In the genomic region with DNA sequence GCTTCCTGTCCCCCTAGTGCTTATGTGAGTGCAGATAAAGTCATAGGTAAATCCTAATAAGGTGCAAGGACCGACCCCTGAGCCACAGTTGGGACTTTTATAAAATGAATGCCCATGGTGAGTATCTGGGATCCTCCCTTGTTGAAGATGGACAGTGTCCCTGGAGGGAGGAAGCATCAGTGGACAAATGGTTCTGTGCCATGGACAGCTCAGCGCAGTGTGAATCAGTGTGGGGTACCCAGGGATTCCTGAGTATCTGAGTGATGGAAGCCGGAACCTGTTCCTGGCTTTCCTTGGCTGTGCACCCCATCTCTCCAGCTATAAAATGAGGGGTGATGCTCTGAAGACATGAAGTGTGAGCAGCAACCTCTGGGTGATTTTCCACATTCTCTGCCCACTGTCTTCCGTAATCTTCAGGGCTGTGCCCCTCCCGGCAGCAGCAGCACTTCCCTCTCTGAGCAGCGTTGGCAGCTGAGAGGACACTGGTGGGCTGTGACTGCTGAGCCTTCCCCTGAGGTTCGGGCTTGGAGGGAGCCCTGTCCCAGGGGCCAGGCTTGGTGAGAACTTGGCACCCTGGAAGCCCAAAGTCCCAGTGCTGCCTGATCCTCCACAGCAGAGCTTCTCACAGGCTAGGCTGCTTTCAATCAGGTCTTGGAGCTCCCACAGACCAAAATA, we compare ENCODE assay signal across 1 cellular context.
TF ChIP-seq lines count a peak whose summit lies in the region.

No MANE protein-coding gene starts in this region.

TF ChIP-seq in H1, 55 proteins besides CTCF, POLR2A, EP300 and RAD21:
- TF ChIP-seq ASH2L (IDR thresholded peaks at IDR 0.05; ENCODE audit: low read length), result no peak
- no peak for TF ChIP-seq RBBP5 (IDR thresholded peaks at IDR 0.05; ENCODE audit: borderline replicate concordance, low read depth, low read length)
- TF ChIP-seq BCL11A (IDR thresholded peaks at IDR 0.05; ENCODE audit: low read depth in 2 of 2, low read length in 2 of 2), result no peak
- TF ChIP-seq, protein P1, sequence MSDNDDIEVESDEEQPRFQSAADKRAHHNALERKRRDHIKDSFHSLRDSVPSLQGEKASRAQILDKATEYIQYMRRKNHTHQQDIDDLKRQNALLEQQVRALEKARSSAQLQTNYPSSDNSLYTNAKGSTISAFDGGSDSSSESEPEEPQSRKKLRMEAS (IDR thresholded peaks at IDR 0.05), result no peak
- no peak for TF ChIP-seq CREB1 (IDR thresholded peaks at IDR 0.05)
- TF ChIP-seq, protein P2, sequence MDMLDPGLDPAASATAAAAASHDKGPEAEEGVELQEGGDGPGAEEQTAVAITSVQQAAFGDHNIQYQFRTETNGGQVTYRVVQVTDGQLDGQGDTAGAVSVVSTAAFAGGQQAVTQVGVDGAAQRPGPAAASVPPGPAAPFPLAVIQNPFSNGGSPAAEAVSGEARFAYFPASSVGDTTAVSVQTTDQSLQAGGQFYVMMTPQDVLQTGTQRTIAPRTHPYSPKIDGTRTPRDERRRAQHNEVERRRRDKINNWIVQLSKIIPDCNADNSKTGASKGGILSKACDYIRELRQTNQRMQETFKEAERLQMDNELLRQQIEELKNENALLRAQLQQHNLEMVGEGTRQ (IDR thresholded peaks at IDR 0.05; ENCODE audit: low read length), result no peak
- TF ChIP-seq CBX5 (IDR thresholded peaks at IDR 0.05; ENCODE audit: low read depth, low read length), result no peak
- TF ChIP-seq, protein P3, sequence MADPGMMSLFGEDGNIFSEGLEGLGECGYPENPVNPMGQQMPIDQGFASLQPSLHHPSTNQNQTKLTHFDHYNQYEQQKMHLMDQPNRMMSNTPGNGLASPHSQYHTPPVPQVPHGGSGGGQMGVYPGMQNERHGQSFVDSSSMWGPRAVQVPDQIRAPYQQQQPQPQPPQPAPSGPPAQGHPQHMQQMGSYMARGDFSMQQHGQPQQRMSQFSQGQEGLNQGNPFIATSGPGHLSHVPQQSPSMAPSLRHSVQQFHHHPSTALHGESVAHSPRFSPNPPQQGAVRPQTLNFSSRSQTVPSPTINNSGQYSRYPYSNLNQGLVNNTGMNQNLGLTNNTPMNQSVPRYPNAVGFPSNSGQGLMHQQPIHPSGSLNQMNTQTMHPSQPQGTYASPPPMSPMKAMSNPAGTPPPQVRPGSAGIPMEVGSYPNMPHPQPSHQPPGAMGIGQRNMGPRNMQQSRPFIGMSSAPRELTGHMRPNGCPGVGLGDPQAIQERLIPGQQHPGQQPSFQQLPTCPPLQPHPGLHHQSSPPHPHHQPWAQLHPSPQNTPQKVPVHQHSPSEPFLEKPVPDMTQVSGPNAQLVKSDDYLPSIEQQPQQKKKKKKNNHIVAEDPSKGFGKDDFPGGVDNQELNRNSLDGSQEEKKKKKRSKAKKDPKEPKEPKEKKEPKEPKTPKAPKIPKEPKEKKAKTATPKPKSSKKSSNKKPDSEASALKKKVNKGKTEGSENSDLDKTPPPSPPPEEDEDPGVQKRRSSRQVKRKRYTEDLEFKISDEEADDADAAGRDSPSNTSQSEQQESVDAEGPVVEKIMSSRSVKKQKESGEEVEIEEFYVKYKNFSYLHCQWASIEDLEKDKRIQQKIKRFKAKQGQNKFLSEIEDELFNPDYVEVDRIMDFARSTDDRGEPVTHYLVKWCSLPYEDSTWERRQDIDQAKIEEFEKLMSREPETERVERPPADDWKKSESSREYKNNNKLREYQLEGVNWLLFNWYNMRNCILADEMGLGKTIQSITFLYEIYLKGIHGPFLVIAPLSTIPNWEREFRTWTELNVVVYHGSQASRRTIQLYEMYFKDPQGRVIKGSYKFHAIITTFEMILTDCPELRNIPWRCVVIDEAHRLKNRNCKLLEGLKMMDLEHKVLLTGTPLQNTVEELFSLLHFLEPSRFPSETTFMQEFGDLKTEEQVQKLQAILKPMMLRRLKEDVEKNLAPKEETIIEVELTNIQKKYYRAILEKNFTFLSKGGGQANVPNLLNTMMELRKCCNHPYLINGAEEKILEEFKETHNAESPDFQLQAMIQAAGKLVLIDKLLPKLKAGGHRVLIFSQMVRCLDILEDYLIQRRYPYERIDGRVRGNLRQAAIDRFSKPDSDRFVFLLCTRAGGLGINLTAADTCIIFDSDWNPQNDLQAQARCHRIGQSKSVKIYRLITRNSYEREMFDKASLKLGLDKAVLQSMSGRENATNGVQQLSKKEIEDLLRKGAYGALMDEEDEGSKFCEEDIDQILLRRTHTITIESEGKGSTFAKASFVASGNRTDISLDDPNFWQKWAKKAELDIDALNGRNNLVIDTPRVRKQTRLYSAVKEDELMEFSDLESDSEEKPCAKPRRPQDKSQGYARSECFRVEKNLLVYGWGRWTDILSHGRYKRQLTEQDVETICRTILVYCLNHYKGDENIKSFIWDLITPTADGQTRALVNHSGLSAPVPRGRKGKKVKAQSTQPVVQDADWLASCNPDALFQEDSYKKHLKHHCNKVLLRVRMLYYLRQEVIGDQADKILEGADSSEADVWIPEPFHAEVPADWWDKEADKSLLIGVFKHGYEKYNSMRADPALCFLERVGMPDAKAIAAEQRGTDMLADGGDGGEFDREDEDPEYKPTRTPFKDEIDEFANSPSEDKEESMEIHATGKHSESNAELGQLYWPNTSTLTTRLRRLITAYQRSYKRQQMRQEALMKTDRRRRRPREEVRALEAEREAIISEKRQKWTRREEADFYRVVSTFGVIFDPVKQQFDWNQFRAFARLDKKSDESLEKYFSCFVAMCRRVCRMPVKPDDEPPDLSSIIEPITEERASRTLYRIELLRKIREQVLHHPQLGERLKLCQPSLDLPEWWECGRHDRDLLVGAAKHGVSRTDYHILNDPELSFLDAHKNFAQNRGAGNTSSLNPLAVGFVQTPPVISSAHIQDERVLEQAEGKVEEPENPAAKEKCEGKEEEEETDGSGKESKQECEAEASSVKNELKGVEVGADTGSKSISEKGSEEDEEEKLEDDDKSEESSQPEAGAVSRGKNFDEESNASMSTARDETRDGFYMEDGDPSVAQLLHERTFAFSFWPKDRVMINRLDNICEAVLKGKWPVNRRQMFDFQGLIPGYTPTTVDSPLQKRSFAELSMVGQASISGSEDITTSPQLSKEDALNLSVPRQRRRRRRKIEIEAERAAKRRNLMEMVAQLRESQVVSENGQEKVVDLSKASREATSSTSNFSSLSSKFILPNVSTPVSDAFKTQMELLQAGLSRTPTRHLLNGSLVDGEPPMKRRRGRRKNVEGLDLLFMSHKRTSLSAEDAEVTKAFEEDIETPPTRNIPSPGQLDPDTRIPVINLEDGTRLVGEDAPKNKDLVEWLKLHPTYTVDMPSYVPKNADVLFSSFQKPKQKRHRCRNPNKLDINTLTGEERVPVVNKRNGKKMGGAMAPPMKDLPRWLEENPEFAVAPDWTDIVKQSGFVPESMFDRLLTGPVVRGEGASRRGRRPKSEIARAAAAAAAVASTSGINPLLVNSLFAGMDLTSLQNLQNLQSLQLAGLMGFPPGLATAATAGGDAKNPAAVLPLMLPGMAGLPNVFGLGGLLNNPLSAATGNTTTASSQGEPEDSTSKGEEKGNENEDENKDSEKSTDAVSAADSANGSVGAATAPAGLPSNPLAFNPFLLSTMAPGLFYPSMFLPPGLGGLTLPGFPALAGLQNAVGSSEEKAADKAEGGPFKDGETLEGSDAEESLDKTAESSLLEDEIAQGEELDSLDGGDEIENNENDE (IDR thresholded peaks at IDR 0.05; ENCODE audit: insufficient replicate concordance, low read length), result no peak
- no peak for TF ChIP-seq JUND (IDR thresholded peaks at IDR 0.05; ENCODE audit: low read length)
- TF ChIP-seq CEBPB (IDR thresholded peaks at IDR 0.05; ENCODE audit: low read depth, low read length), result no peak
- TF ChIP-seq ZNF274 (IDR thresholded peaks at IDR 0.05; ENCODE audit: borderline replicate concordance, extremely low read depth, low read length), result no peak
- TF ChIP-seq NRF1 (IDR thresholded peaks at IDR 0.05; ENCODE audit: low read depth, low read length), result no peak
- no peak for TF ChIP-seq TCF12 (IDR thresholded peaks at IDR 0.05; ENCODE audit: low read depth, low read length)
- TF ChIP-seq CHD2 (IDR thresholded peaks at IDR 0.05; ENCODE audit: low read length), result no peak
- TF ChIP-seq MAFK (IDR thresholded peaks at IDR 0.05; ENCODE audit: low read depth, low read length), result no peak
- no peak for TF ChIP-seq TAF7 (optimal IDR thresholded peaks at IDR 0.05; ENCODE audit: borderline replicate concordance, low read depth, low read length)
- no peak for TF ChIP-seq HDAC6 (IDR thresholded peaks at IDR 0.05; ENCODE audit: low read depth, low read length)
